18 cellular contexts compared by ENCODE assay signal in the genomic region with DNA sequence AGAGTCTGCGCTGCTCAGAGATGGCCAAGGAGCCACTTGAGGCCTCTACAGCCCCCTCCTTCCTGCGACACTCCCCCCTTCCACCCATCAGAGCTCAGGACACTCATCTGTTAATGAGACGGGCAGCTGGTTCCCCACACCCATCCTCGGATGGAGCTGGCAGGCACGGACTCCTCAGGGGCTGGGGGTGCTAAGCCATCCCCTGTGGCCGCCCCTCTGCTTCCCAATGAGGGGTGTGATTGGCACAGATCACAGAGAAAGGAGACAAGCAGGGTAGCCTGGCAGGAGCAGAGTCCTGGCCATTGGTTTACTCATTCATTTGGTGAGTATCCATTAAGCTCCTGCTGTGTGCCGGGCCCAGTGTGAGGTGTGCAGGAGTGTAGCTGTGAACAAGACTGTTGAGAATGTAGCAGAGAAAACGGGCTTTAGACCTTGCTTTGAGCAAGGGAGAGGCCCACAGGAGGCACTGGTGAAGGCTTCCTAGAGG. TPM values are rescaled to one million over a fixed set of nuclear protein-coding genes. Genes with fewer than 3 reads are reported as not detected.
"Had no signal": no experiment of that assay in that cellular context is flagged by ENCODE, and none has a peak within 500 bp of the region (broad histone marks: within the 10 kb centered on the region; RNA-seq: fewer than 3 reads in every experiment).

No MANE protein-coding gene starts in this region.

- DNase-seq: activated CD4-positive, alpha-beta memory T cell treated with anti-CD3 and anti-CD28 coated beads, Interleukin-2, amount 10 ng/mL, durations not matched to agents 7 days and 5 days; activated effector memory CD4-positive, alpha-beta T cell treated with Interleukin-2 at 50 U/mL for 16 hours; activated naive CD4-positive, alpha-beta T cell treated with anti-CD3 and anti-CD28 coated beads, Interleukin-2, amount 50 U/mL, for 16 hours; activated T-cell treated with anti-CD3 and anti-CD28 coated beads, Interleukin-2, amount 50 U/mL, for 4 hours; dermis blood vessel endothelial cell; gastrocnemius medialis; mammary epithelial cell; naive B cell; stimulated activated CD4-positive, alpha-beta T cell treated with anti-CD3 and anti-CD28 coated beads, Interleukin-12 subunit alpha, Interleukin-12 subunit beta, amount 100 ng/mL, for 4 hours; stimulated activated CD4-positive, alpha-beta T cell treated with anti-CD3 and anti-CD28 coated beads, Interleukin-2, amount 100 ng/mL, for 24 hours; stomach; T1000; testis had no signal

- H3K27ac ChIP-seq: gastrocnemius medialis, left lung, neutrophil, parathyroid adenoma, stomach, testis, upper lobe of left lung had no signal

- H3K79me2 ChIP-seq: parathyroid adenoma had no signal

- H3K9me3 ChIP-seq: gastrocnemius medialis, left lung, neutrophil, testis, upper lobe of left lung had no signal

- H3K27me3 ChIP-seq: testis, upper lobe of left lung had no signal

- H3K4me3 ChIP-seq: gastrocnemius medialis, left lung, stomach, testis, upper lobe of left lung had no signal

- H3K36me3 ChIP-seq: gastrocnemius medialis, left lung, neutrophil, stomach, upper lobe of left lung had no signal

- H3K9ac ChIP-seq: parathyroid adenoma had no signal

- H3K4me1 ChIP-seq: left lung, testis, upper lobe of left lung had no signal

RNA-seq across cellular contexts. Expression of a gene that starts 12.6 kb away (rescaled TPM):
- polyA plus RNA-seq: keratinocyte, mammary epithelial cell, stomach had no signal
